ENCODE assay signal across 1 cellular context in genomic region chr6:155011997-155012396, GRCh38.
TF ChIP-seq lines count a peak whose summit lies in the region.

No MANE protein-coding gene starts in this region.

TF ChIP-seq in IMR-90, 13 proteins besides CTCF, POLR2A, EP300 and RAD21 (continued from another document):
- no peak for TF ChIP-seq MXI1 (IDR thresholded peaks at IDR 0.05; ENCODE audit: borderline replicate concordance, low read depth, low read length)
- TF ChIP-seq MAZ (IDR thresholded peaks at IDR 0.05; ENCODE audit: borderline replicate concordance, low read depth, low read length): no peak
- no peak for TF ChIP-seq BHLHE40 (IDR thresholded peaks at IDR 0.05; ENCODE audit: low read depth, low read length)
- no peak for TF ChIP-seq USF2 (IDR thresholded peaks at IDR 0.05; ENCODE audit: low read depth, low read length)
- TF ChIP-seq RFX5 (IDR thresholded peaks at IDR 0.05; ENCODE audit: low read depth, low read length): no peak
- TF ChIP-seq FOS (IDR thresholded peaks at IDR 0.05; ENCODE audit: low read depth, low read length): no peak
- TF ChIP-seq RCOR1 (IDR thresholded peaks at IDR 0.05; ENCODE audit: insufficient replicate concordance, low read length): no peak
- no peak for TF ChIP-seq CHD1 (IDR thresholded peaks at IDR 0.05; ENCODE audit: low read depth, low read length)
- TF ChIP-seq ELK1 (IDR thresholded peaks at IDR 0.05; ENCODE audit: borderline replicate concordance, low read depth, low read length): no peak
- TF ChIP-seq CEBPB (IDR thresholded peaks at IDR 0.05; ENCODE audit: low read depth, low read length): no peak
- no peak for TF ChIP-seq MAFK (IDR thresholded peaks at IDR 0.05; ENCODE audit: low read depth, low read length)
